ENCODE assay signal across 2 cellular contexts in genomic region chr11:58830693-58831301, GRCh38.
TF ChIP-seq lines count a peak whose summit lies in the region.

No MANE protein-coding gene starts in this region.

TF ChIP-seq in K562, 482 proteins besides CTCF, POLR2A, EP300 and RAD21 (continues in another document):
- TF ChIP-seq CBX8 (IDR thresholded peaks at IDR 0.05; ENCODE audit: borderline replicate concordance, extremely low read depth, low read depth, low read length, poor library complexity, severe bottlenecking) (no peak), NFATC3 (IDR thresholded peaks at IDR 0.05) (no peak), CGGBP1 (CRISPR knock-in tag; IDR thresholded peaks at IDR 0.05) (no peak), ZNF318 (IDR thresholded peaks at IDR 0.05; ENCODE audit: borderline replicate concordance in 1 of 2, low read depth in 1 of 2) (no peak), ZNF449 (CRISPR knock-in tag; IDR thresholded peaks at IDR 0.05) (no peak), SMC3 (conservative IDR thresholded peaks at IDR 0.05; ENCODE audit: insufficient read depth, low read depth, low read length) (no peak), ZNF133 (CRISPR knock-in tag; IDR thresholded peaks at IDR 0.05) (no peak), HNRNPLL (IDR thresholded peaks at IDR 0.05; ENCODE audit: low read depth, low read length, poor library complexity, severe bottlenecking) (no peak), HDAC6 (IDR thresholded peaks at IDR 0.05; ENCODE audit: low read depth, low read length) (no peak), SAP30 (IDR thresholded peaks at IDR 0.05; ENCODE audit: borderline replicate concordance, insufficient read depth, low read depth, low read length, poor library complexity, severe bottlenecking) (no peak), KLF13 (tag; IDR thresholded peaks at IDR 0.05; ENCODE audit: borderline replicate concordance, low read depth) (no peak)
- TF ChIP-seq, protein P1, sequence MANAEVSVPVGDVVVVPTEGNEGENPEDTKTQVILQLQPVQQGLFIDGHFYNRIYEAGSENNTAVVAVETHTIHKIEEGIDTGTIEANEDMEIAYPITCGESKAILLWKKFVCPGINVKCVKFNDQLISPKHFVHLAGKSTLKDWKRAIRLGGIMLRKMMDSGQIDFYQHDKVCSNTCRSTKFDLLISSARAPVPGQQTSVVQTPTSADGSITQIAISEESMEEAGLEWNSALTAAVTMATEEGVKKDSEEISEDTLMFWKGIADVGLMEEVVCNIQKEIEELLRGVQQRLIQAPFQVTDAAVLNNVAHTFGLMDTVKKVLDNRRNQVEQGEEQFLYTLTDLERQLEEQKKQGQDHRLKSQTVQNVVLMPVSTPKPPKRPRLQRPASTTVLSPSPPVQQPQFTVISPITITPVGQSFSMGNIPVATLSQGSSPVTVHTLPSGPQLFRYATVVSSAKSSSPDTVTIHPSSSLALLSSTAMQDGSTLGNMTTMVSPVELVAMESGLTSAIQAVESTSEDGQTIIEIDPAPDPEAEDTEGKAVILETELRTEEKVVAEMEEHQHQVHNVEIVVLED (CRISPR knock-in tag; IDR thresholded peaks at IDR 0.05): no peak

TF ChIP-seq in HepG2, 621 proteins besides CTCF, POLR2A, EP300 and RAD21:
- TF ChIP-seq TAF15 (IDR thresholded peaks at IDR 0.05; ENCODE audit: low read depth, low read length, poor library complexity, severe bottlenecking) (no peak), CHD4 (IDR thresholded peaks at IDR 0.05; ENCODE audit: borderline replicate concordance, low read length) (no peak), ZNF160 (CRISPR knock-in tag; IDR thresholded peaks at IDR 0.05) (no peak), FOXP1 (IDR thresholded peaks at IDR 0.05) (no peak), FOXP1 (CRISPR knock-in tag; IDR thresholded peaks at IDR 0.05) (no peak), CEBPB (IDR thresholded peaks at IDR 0.05; ENCODE audit: borderline replicate concordance, low read depth, low read length) (no peak), GMEB2 (CRISPR knock-in tag; IDR thresholded peaks at IDR 0.05; ENCODE audit: low read depth) (no peak), ZNF777 (CRISPR knock-in tag; IDR thresholded peaks at IDR 0.05) (no peak), ZNF263 (CRISPR knock-in tag; IDR thresholded peaks at IDR 0.05) (no peak), TP53 (CRISPR knock-in tag; conservative IDR thresholded peaks at IDR 0.05) (no peak), ZFX (CRISPR knock-in tag; IDR thresholded peaks at IDR 0.05; ENCODE audit: low read depth) (no peak), AGO1 (IDR thresholded peaks at IDR 0.05; ENCODE audit: low read depth, low read length, poor library complexity, severe bottlenecking) (no peak)
